10 cellular contexts compared by ENCODE assay signal in the genomic region with DNA sequence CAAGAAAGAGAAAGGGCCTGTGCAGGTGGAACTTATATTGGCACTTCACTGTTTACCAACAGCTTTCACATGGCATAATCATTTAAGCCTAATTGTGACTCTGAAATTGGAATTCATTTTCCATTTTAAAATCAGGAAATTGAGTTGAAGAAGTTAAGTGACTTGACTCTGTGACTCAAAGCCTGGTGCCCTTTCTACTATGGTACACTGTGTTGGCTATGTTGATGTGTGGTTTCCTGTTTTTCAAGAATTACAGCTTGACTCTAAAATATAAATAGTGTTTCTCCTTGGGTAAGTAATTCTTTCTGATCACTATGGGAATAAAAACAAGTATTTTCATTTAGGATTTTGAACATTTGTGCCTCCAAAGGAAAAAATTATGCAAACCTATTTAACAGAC. TPM values are rescaled to one million over a fixed set of nuclear protein-coding genes. Genes with fewer than 3 reads are reported as not detected.
DNase-seq lines count a peak whose midpoint lies in the region; ATAC-seq and TF ChIP-seq lines count a peak whose summit lies in the region.
"Had no signal": no experiment of that assay in that cellular context is flagged by ENCODE, and none has a peak within 500 bp of the region (broad histone marks: within the 10 kb centered on the region; RNA-seq: fewer than 3 reads in every experiment).

No MANE protein-coding gene starts in this region.

- POLR2A ChIA-PET in HEK293 (lab: Yijun Ruan, JAX) (interaction anchor here (1.5 kb wide), 1 partner anchor 67 kb away, joined by 4 read pairs; no protein-coding TSS in a partner anchor), PC-9 (lab: Charles Lee; ENCODE audit: unreplicated experiment) (no interaction called here)

- no peak overlapping the region for H2AFZ ChIP-seq in PC-9
- H2AFZ ChIP-seq: neural progenitor cell had no signal

- H3K27ac Mint-ChIP-seq in mesothelial cell of epicardium = no peak overlapping the region
- H3K27ac Mint-ChIP-seq: neural progenitor cell had no signal

- no peak for TF ChIP-seq EP300 in esophagus muscularis mucosa (IDR thresholded peaks at IDR 0.05)

- peaks cover 65% of the 10 kb centered on the region for H3K79me2 ChIP-seq in PC-9 (ENCODE audit: low read depth)

- no peaks in the 10 kb centered on the region; the same call in 1 of the 2 replicates for H4K20me1 ChIP-seq in PC-9 (ENCODE audit: insufficient read depth)

- no TSS peak for BruUV-seq in PC-9 (replicated peaks; lab: Mats Ljungman, UMichigan)

- H3K4me1 Mint-ChIP-seq in mesothelial cell of epicardium = peaks cover 36% of the 10 kb centered on the region

- H3K36me3 ChIP-seq in HEK293 (ENCODE audit: control insufficient read depth in 2 of 2, insufficient read depth in 1 of 2, low read length in 2 of 2) (no peaks in the 10 kb centered on the region), PC-9 (ENCODE audit: low read depth) (no peaks in the 10 kb centered on the region), esophagus muscularis mucosa (no peaks in the 10 kb centered on the region), aorta (ENCODE audit: control insufficient read depth in 1 of 2, insufficient read depth in 2 of 2, low read length in 1 of 2) (no peaks in the 10 kb centered on the region)
- H3K36me3 ChIP-seq: neural progenitor cell had no signal

- no peak overlapping the region for H3K27ac ChIP-seq in HEK293 (ENCODE audit: extremely low read depth, low read depth, low read length)
- H3K27ac ChIP-seq in PC-9 = no peak overlapping the region
- peak overlapping the region; percentile 12 to 49 (median 30) for H3K27ac ChIP-seq in esophagus muscularis mucosa (replicated peaks in 1 of 4)
- peak overlapping the region in 16 of 21 experiments; percentile 18 to 99 (median 58) for H3K27ac ChIP-seq in skin epidermis
- H3K27ac ChIP-seq in aorta (ENCODE audit: low read depth in 1 of 2, low read length in 2 of 2) = no peak overlapping the region
- H3K27ac ChIP-seq: neural progenitor cell had no signal

- TF ChIP-seq POLR2A in esophagus muscularis mucosa (IDR thresholded peaks at IDR 0.05; ENCODE audit: low read depth) = no peak

- CTCF ChIA-PET in HEK293 (lab: Yijun Ruan, JAX) (interaction anchor here (1.2 kb wide), 1 partner anchor 22 kb away, joined by 4 read pairs; no protein-coding TSS in a partner anchor), PC-9 (lab: Charles Lee) (interaction anchor here (0.7 kb wide), 1 partner anchor 16 kb away, joined by 3 read pairs; no protein-coding TSS in a partner anchor)

- H3K4me3 ChIP-seq in HEK293 (ENCODE audit: low read depth, low read length) = no peak overlapping the region
- H3K4me3 ChIP-seq in PC-9 = no peak overlapping the region
- peak overlapping the region in 1 of 4 donors; percentile 12 for H3K4me3 ChIP-seq in esophagus muscularis mucosa
- no peak overlapping the region for H3K4me3 ChIP-seq in skin epidermis
- H3K4me3 ChIP-seq in aorta (ENCODE audit: low read length in 2 of 2) = no peak overlapping the region
- H3K4me3 ChIP-seq: neural progenitor cell had no signal

- no peak for TF ChIP-seq CTCF in HEK293 (tag by site-specific recombination; IDR thresholded peaks at IDR 0.05)
- TF ChIP-seq CTCF in PC-9 (conservative IDR thresholded peaks at IDR 0.05) = no peak
- TF ChIP-seq CTCF in esophagus muscularis mucosa (IDR thresholded peaks at IDR 0.05) = no peak
- TF ChIP-seq CTCF in mesothelial cell of epicardium (IDR thresholded peaks at IDR 0.05; ENCODE audit: unreplicated experiment) = no peak

- H3K9me3 ChIP-seq in HEK293 (ENCODE audit: control insufficient read depth, insufficient read depth, low read depth, low read length) (no peaks in the 10 kb centered on the region), PC-9 (ENCODE audit: insufficient read depth, low read depth) (no peaks in the 10 kb centered on the region), esophagus muscularis mucosa (no peaks in the 10 kb centered on the region), aorta (ENCODE audit: control insufficient read depth, low read length) (no peaks in the 10 kb centered on the region)

- H3K4me3 Mint-ChIP-seq in mesothelial cell of epicardium = no peak overlapping the region
- H3K4me3 Mint-ChIP-seq: neural progenitor cell had no signal

- H3K9me2 ChIP-seq in PC-9 (ENCODE audit: insufficient read depth) = no peaks in the 10 kb centered on the region

- no peaks in the 10 kb centered on the region for H3K9me3 Mint-ChIP-seq in mesothelial cell of epicardium
- H3K9me3 Mint-ChIP-seq: neural progenitor cell had no signal

- no peak for ATAC-seq in aorta (ENCODE audit: low FRiP score)
- ATAC-seq in HG02938 (IDR thresholded peaks at IDR 0.05; ENCODE audit: unreplicated experiment) = no peak
- no peak for ATAC-seq in HG03045 (IDR thresholded peaks at IDR 0.05; ENCODE audit: unreplicated experiment)

- peak overlapping the region; percentile 89 for H3K4me2 ChIP-seq in PC-9
- H3K4me2 ChIP-seq: neural progenitor cell had no signal

- no peaks in the 10 kb centered on the region for H3K36me3 Mint-ChIP-seq in mesothelial cell of epicardium
- H3K36me3 Mint-ChIP-seq: neural progenitor cell had no signal

- DNase-seq in PC-9 (peak in 1 of 2 experiments; percentile 40), esophagus muscularis mucosa (ENCODE audit: extremely low spot score) (no peak), aorta (no peak), mesothelial cell of epicardium (ENCODE audit: low spot score in 2 of 2, unreplicated experiment in 2 of 2) (no peak)
- DNase-seq: NCI-H446 had no signal

- H3K27me3 ChIP-seq in PC-9 (ENCODE audit: insufficient read depth, low read depth) (no peaks in the 10 kb centered on the region), esophagus muscularis mucosa (peaks cover 0 to 3% (median 0%) of the 10 kb centered on the region in 4 donors), aorta (ENCODE audit: control insufficient read depth in 1 of 2, insufficient read depth in 2 of 2, low read length in 1 of 2) (no peaks in the 10 kb centered on the region)

- intact Hi-C loops in PC-9 (cut with micrococcal nuclease; ENCODE audit: unreplicated experiment) = loop anchor here (5.0 kb wide), 2 partner anchors 33 to 283 kb away; a partner anchor contains a TSS
- intact Hi-C loops in esophagus muscularis mucosa (cut with DNase I) = loop anchor here (5.0 kb wide), 1 partner anchor 908 kb away; no protein-coding TSS in a partner anchor
- intact Hi-C loops in aorta (cut with DNase I) = loop anchor here (5.0 to 10.0 kb wide), 3 partner anchors 68 to 186 kb away; no protein-coding TSS in a partner anchor

- H3F3A ChIP-seq in PC-9 (ENCODE audit: insufficient read depth, low read depth) = peaks cover 34% of the 10 kb centered on the region

- peaks cover 11% of the 10 kb centered on the region for H3K27me3 Mint-ChIP-seq in mesothelial cell of epicardium (ENCODE audit: low read depth)

- H3K4me1 ChIP-seq in HEK293 (ENCODE audit: control insufficient read depth, insufficient read depth, low read length) = peaks cover 4% of the 10 kb centered on the region; the same call in 1 of the 2 replicates
- peaks cover 44% of the 10 kb centered on the region for H3K4me1 ChIP-seq in PC-9 (replicated peaks; ENCODE audit: insufficient read depth)
- H3K4me1 ChIP-seq in esophagus muscularis mucosa = peaks cover 30 to 74% (median 51%) of the 10 kb centered on the region in 4 donors
- H3K4me1 ChIP-seq in aorta (ENCODE audit: control insufficient read depth in 1 of 2, insufficient read depth in 2 of 2, low read length in 2 of 2) = peaks cover 0 to under 1% of the 10 kb centered on the region in 2 donors

TF ChIP-seq in HEK293, 187 proteins besides CTCF, POLR2A, EP300 and RAD21:
- 0 out of 2 replicates have a peak, but pooled peaks have one; percentile 17 for TF ChIP-seq PRDM1 (tag by site-specific recombination; IDR thresholded peaks at IDR 0.05)
- no peak for TF ChIP-seq BCL11B (tag by site-specific recombination; IDR thresholded peaks at IDR 0.05; ENCODE audit: low read depth)
- TF ChIP-seq, protein P1, sequence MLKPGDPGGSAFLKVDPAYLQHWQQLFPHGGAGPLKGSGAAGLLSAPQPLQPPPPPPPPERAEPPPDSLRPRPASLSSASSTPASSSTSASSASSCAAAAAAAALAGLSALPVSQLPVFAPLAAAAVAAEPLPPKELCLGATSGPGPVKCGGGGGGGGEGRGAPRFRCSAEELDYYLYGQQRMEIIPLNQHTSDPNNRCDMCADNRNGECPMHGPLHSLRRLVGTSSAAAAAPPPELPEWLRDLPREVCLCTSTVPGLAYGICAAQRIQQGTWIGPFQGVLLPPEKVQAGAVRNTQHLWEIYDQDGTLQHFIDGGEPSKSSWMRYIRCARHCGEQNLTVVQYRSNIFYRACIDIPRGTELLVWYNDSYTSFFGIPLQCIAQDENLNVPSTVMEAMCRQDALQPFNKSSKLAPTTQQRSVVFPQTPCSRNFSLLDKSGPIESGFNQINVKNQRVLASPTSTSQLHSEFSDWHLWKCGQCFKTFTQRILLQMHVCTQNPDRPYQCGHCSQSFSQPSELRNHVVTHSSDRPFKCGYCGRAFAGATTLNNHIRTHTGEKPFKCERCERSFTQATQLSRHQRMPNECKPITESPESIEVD (tag by site-specific recombination; IDR thresholded peaks at IDR 0.05) = peak; percentile 84
- TF ChIP-seq KLF9 (tag by site-specific recombination; IDR thresholded peaks at IDR 0.05; ENCODE audit: low read depth) = no peak
- TF ChIP-seq ZNF335 (tag by site-specific recombination; conservative IDR thresholded peaks at IDR 0.05) = no peak
- TF ChIP-seq, protein P2, sequence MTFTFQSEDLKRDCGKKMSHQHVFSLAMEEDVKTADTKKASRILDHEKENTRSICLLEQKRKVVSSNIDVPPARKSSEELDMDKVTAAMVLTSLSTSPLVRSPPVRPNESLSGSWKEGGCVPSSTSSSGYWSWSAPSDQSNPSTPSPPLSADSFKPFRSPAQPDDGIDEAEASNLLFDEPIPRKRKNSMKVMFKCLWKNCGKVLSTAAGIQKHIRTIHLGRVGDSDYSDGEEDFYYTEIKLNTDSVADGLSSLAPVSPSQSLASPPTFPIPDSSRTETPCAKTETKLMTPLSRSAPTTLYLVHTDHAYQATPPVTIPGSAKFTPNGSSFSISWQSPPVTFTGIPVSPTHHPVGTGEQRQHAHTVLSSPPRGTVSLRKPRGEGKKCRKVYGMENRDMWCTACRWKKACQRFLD (tag by site-specific recombination; IDR thresholded peaks at IDR 0.05) = no peak
- TF ChIP-seq ZNF529 (tag by site-specific recombination; IDR thresholded peaks at IDR 0.05; ENCODE audit: insufficient replicate concordance) = no peak
- TF ChIP-seq REPIN1 (tag by site-specific recombination; IDR thresholded peaks at IDR 0.05; ENCODE audit: low read depth) = no peak
- no peak for TF ChIP-seq ZNF623 (tag by site-specific recombination; IDR thresholded peaks at IDR 0.05)
TF ChIP-seq in HEK293: peak in this region for 2.

RNA-seq across cellular contexts. Expression of a gene that starts 4.3 kb away (rescaled TPM):
- total RNA-seq in PC-9 (2021) (45.3 and 52.8 TPM in 2 replicates), esophagus muscularis mucosa (10 to 100 TPM; 53.6 to 85.2 (median 70.6) TPM), aorta (100 to 1,000 TPM in 1 of 2 donors, 10 to 100 TPM in 1; 99.6 to 107 TPM), mesothelial cell of epicardium (18.2 to 20.0 TPM (median 18.6 TPM) in 3 replicates)
- polyA plus RNA-seq in aorta = 10 to 100 TPM in 1 of 2 donors, 1 to 10 TPM in 1; 4.8 to 15.0 TPM

RNA-seq across cellular contexts. Expression of a gene that starts 46.9 kb away (rescaled TPM):
- total RNA-seq in PC-9 (2021) (2.0 TPM in 1 of 2 replicates, not detected in the other), esophagus muscularis mucosa (1 to 10 TPM in 1 of 4 donors, not detected in 3; 1.3 TPM), aorta (1 to 10 TPM in 1 of 2 donors, not detected in 1; 1.2 TPM), mesothelial cell of epicardium (0.73 to 1.6 TPM (median 1.5 TPM) in 3 replicates)
- polyA plus RNA-seq in aorta = under 1 TPM in 1 of 2 donors, not detected in 1; 0.36 TPM

Comparison
In these comparisons a context has a peak if more than half of its experiments do, and no peak if none do; other contexts are left out.
1. H3K27ac ChIP-seq: peak in esophagus muscularis mucosa (4 of 4) and skin epidermis (16 of 21); none in HEK293 (single experiment), PC-9 (single experiment) and aorta (0 of 2).